Comparison of ENCODE assay signal across 29 cellular contexts in the genomic region with DNA sequence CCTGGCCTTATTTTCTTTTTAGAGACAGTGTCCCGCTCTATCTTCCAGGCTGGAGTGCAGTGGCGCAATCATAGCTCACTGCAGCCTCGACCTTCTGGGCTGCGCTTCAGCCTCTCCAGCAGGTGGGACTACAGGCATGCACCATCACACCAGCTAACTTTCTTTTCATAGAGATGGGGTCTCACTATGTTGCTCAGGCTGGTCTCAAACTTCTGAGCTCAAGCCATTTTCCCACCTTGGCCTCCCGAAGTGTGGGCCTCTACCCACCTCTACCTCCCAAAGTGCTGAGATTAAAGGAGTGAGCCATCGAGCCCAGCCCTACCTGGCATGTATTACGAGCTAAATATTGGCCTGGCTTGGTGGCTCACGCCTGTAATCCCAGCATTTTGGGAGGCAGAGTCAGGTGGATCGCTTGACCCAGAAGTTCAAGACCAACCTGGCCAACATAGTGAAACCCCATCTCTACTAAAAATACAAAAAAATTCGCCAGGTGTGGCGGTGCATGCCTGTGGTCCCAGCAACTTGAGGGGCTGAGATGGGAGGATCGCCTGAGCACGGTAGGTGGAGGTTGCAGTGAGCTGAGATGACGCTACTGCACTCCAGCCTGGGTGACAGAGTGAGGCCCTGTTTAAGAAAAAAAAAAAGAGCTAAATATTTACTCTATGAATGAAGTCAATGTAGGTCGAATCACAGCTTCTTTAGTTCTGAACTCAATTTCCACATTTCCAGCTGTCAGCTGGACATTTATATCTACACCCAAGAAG.
"Had no signal": no experiment of that assay in that cellular context is flagged by ENCODE, and none has a peak within 500 bp of the region (broad histone marks: within the 10 kb centered on the region; RNA-seq: fewer than 3 reads in every experiment).

No MANE protein-coding gene starts in this region.

- ATAC-seq: activated CD4-positive, alpha-beta T cell treated with anti-CD3 and anti-CD28 coated beads for 36 hours; activated CD8-positive, alpha-beta memory T cell treated with anti-CD3 and anti-CD28 coated beads, Interleukin-2, amount 10 ng/mL, durations not matched to agents 7 days and 5 days; activated CD8-positive, alpha-beta T cell treated with anti-CD3 and anti-CD28 coated beads, Interleukin-2, amount 10 ng/mL, durations not matched to agents 7 days and 5 days; gastrocnemius medialis; left cardiac atrium; left ventricle myocardium superior; mucosa of descending colon; natural killer cell treated with Interleukin-12 subunit alpha and Interleukin-12 subunit beta and Interleukin-15 and Interleukin-18, amount 100 ng/mL, for 72 hours; sciatic nerve; stimulated activated effector memory CD8-positive, alpha-beta T cell treated with anti-CD3 and anti-CD28 coated beads, Interleukin-12 subunit alpha, Interleukin-12 subunit beta, amount 100 ng/mL, for 72 hours; T-helper 17 cell had no signal

- H3K9me3 ChIP-seq: gastrocnemius medialis, mucosa of descending colon, thoracic aorta, vagina had no signal

- H3K36me3 ChIP-seq: gastrocnemius medialis, thoracic aorta, vagina had no signal

- H3K4me3 Mint-ChIP-seq: activated CD4-positive, alpha-beta T cell treated with anti-CD3 and anti-CD28 coated beads for 36 hours; activated CD8-positive, alpha-beta memory T cell treated with anti-CD3 and anti-CD28 coated beads, Interleukin-2, amount 10 ng/mL, durations not matched to agents 7 days and 5 days; activated CD8-positive, alpha-beta T cell treated with anti-CD3 and anti-CD28 coated beads, Interleukin-2, amount 10 ng/mL, durations not matched to agents 7 days and 5 days; activated naive CD4-positive, alpha-beta T cell treated with anti-CD3 and anti-CD28 coated beads, Interleukin-2, amount 50 U/mL, for 24 hours; central memory CD8-positive, alpha-beta T cell; natural killer cell treated with Interleukin-12 subunit alpha and Interleukin-12 subunit beta and Interleukin-15 and Interleukin-18, amount 100 ng/mL, for 72 hours; stimulated activated effector memory CD8-positive, alpha-beta T cell treated with anti-CD3 and anti-CD28 coated beads, Interleukin-12 subunit alpha, Interleukin-12 subunit beta, amount 100 ng/mL, for 72 hours; stimulated activated naive CD8-positive, alpha-beta T cell treated with anti-CD3 and anti-CD28 coated beads, Interleukin-15, Interleukin-2, amounts not matched to agents 100 ng/mL and 50 ng/mL, for 24 hours; T-helper 17 cell; type B pancreatic cell had no signal

- H3K36me3 Mint-ChIP-seq: activated CD8-positive, alpha-beta memory T cell treated with anti-CD3 and anti-CD28 coated beads, Interleukin-2, amount 10 ng/mL, durations not matched to agents 7 days and 5 days; activated naive CD4-positive, alpha-beta T cell treated with anti-CD3 and anti-CD28 coated beads, Interleukin-2, amount 50 U/mL, for 24 hours; natural killer cell treated with Interleukin-12 subunit alpha and Interleukin-12 subunit beta and Interleukin-15 and Interleukin-18, amount 100 ng/mL, for 72 hours; stimulated activated effector memory CD8-positive, alpha-beta T cell treated with anti-CD3 and anti-CD28 coated beads, Interleukin-12 subunit alpha, Interleukin-12 subunit beta, amount 100 ng/mL, for 72 hours; type B pancreatic cell had no signal

- H3K27me3 ChIP-seq: gastrocnemius medialis, vagina had no signal

- H3K4me1 ChIP-seq: gastrocnemius medialis, vagina had no signal

- H3K4me3 ChIP-seq: gastrocnemius medialis, mucosa of descending colon, skin epidermis, thoracic aorta, vagina had no signal

- H3K9me3 Mint-ChIP-seq: activated naive CD4-positive, alpha-beta T cell treated with anti-CD3 and anti-CD28 coated beads, Interleukin-2, amount 50 U/mL, for 24 hours; activated T-helper 2 cell treated with anti-CD3 and anti-CD28 coated beads, Interferon-gamma antibody, Interleukin-2, Interleukin-4, amounts not matched to agents 10 μg/mL and 5 μg/mL and 100 μg/mL, durations not matched to agents 14 hours and 24 hours and 36 hours; central memory CD8-positive, alpha-beta T cell; natural killer cell treated with Interleukin-12 subunit alpha and Interleukin-12 subunit beta and Interleukin-15 and Interleukin-18, amount 100 ng/mL, for 72 hours; stimulated activated effector memory CD8-positive, alpha-beta T cell treated with anti-CD3 and anti-CD28 coated beads, Interleukin-12 subunit alpha, Interleukin-12 subunit beta, amount 100 ng/mL, for 72 hours; stimulated activated naive CD8-positive, alpha-beta T cell treated with anti-CD3 and anti-CD28 coated beads, Interleukin-15, Interleukin-2, amounts not matched to agents 100 ng/mL and 50 ng/mL, for 24 hours; type B pancreatic cell had no signal

- H3K4me1 Mint-ChIP-seq: activated CD4-positive, alpha-beta T cell treated with anti-CD3 and anti-CD28 coated beads for 36 hours; activated CD8-positive, alpha-beta memory T cell treated with anti-CD3 and anti-CD28 coated beads, Interleukin-2, amount 10 ng/mL, durations not matched to agents 7 days and 5 days; activated naive CD4-positive, alpha-beta T cell treated with anti-CD3 and anti-CD28 coated beads, Interleukin-2, amount 50 U/mL, for 24 hours; central memory CD8-positive, alpha-beta T cell; stimulated activated effector memory CD8-positive, alpha-beta T cell treated with anti-CD3 and anti-CD28 coated beads, Interleukin-12 subunit alpha, Interleukin-12 subunit beta, amount 100 ng/mL, for 72 hours had no signal

- H3K27ac Mint-ChIP-seq: activated CD4-positive, alpha-beta T cell treated with anti-CD3 and anti-CD28 coated beads for 36 hours; activated CD8-positive, alpha-beta memory T cell treated with anti-CD3 and anti-CD28 coated beads, Interleukin-2, amount 10 ng/mL, durations not matched to agents 7 days and 5 days; activated CD8-positive, alpha-beta T cell treated with anti-CD3 and anti-CD28 coated beads, Interleukin-2, amount 10 ng/mL, durations not matched to agents 7 days and 5 days; activated naive CD4-positive, alpha-beta T cell treated with anti-CD3 and anti-CD28 coated beads, Interleukin-2, amount 50 U/mL, for 24 hours; activated T-helper 2 cell treated with anti-CD3 and anti-CD28 coated beads, Interferon-gamma antibody, Interleukin-2, Interleukin-4, amounts not matched to agents 10 μg/mL and 5 μg/mL and 100 μg/mL, durations not matched to agents 14 hours and 24 hours and 36 hours; natural killer cell treated with Interleukin-12 subunit alpha and Interleukin-12 subunit beta and Interleukin-15 and Interleukin-18, amount 100 ng/mL, for 72 hours; stimulated activated effector memory CD8-positive, alpha-beta T cell treated with anti-CD3 and anti-CD28 coated beads, Interleukin-12 subunit alpha, Interleukin-12 subunit beta, amount 100 ng/mL, for 72 hours; stimulated activated naive CD8-positive, alpha-beta T cell treated with anti-CD3 and anti-CD28 coated beads, Interleukin-15, Interleukin-2, amounts not matched to agents 100 ng/mL and 50 ng/mL, for 24 hours; T-helper 17 cell; type B pancreatic cell had no signal

- DNase-seq: activated CD4-positive, alpha-beta T cell treated with anti-CD3 and anti-CD28 coated beads for 36 hours; activated CD4-positive, CD25-positive, alpha-beta regulatory T cell; activated CD8-positive, alpha-beta memory T cell treated with anti-CD3 and anti-CD28 coated beads, Interleukin-2, amount 10 ng/mL, durations not matched to agents 7 days and 5 days; activated CD8-positive, alpha-beta T cell treated with anti-CD3 and anti-CD28 coated beads, Interleukin-2, amount 10 ng/mL, durations not matched to agents 7 days and 5 days; activated T-cell treated with anti-CD3 and anti-CD28 coated beads, Interleukin-2, amount 50 U/mL, for 48 hours; dermis blood vessel endothelial cell; effector CD4-positive, alpha-beta T cell; gastrocnemius medialis; glutamatergic neuron; islet precursor cell; left cardiac atrium; left ventricle myocardium superior; mucosa of descending colon; posterior cingulate gyrus; stimulated activated CD4-positive, alpha-beta T cell treated with anti-CD3 and anti-CD28 coated beads, Interleukin-4, amount 100 ng/mL, for 24 hours; T-helper 17 cell; T1000 had no signal

- H3K27ac ChIP-seq: epithelial cell of prostate, gastrocnemius medialis, skin epidermis, thoracic aorta, vagina had no signal

- H3K27me3 Mint-ChIP-seq: activated CD4-positive, alpha-beta T cell treated with anti-CD3 and anti-CD28 coated beads for 36 hours; activated naive CD4-positive, alpha-beta T cell treated with anti-CD3 and anti-CD28 coated beads, Interleukin-2, amount 50 U/mL, for 24 hours; central memory CD8-positive, alpha-beta T cell; stimulated activated naive CD8-positive, alpha-beta T cell treated with anti-CD3 and anti-CD28 coated beads, Interleukin-15, Interleukin-2, amounts not matched to agents 100 ng/mL and 50 ng/mL, for 24 hours had no signal
